22 cellular contexts compared by ENCODE assay signal in the genomic region with DNA sequence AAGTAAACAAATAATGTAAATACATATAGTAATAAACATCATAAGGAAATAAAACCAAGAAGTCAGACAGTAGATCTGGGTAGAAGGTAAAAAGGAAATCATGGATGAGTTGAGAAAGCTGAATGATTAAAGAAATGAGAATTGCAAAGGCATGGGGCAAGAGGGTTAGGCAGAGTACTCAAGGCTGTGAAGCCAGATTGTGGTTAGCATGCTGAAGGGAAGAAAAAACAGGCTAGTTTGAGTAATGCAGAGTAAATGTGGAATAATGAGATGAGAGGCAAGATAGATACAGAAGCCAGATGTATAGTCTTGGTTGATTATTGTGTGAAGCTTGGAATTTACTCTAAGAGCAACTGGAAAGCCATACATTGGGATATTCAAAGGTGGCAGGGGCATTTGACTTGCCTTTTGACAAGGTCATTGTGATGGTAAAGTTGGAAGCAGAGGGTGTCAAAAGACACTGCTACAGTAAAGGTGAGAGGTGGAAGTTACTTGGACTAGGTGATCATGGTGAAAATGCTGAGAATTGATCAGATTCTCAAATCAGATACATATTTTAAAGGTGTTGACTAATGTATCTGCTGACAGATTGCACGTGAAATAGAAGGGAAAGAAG.
DNase-seq lines count a peak whose midpoint lies in the region; ATAC-seq, FAIRE-seq and TF ChIP-seq lines count a peak whose summit lies in the region.
"Had no signal": no experiment of that assay in that cellular context is flagged by ENCODE, and none has a peak within 500 bp of the region (broad histone marks: within the 10 kb centered on the region; RNA-seq: fewer than 3 reads in every experiment).

No MANE protein-coding gene starts in this region.

- H3K27ac ChIP-seq in GM23338 (ENCODE audit: low read depth) (no peak overlapping the region; the same call in 1 of the 2 replicates), SK-N-SH (ENCODE audit: low read depth in 2 of 2, low read length in 1 of 2) (no peak overlapping the region)
- H3K27ac ChIP-seq: GM23248, KMS-11, Peyer's patch, SJSA1 had no signal

- H3F3A ChIP-seq in GM23338 (replicated peaks; ENCODE audit: low read depth) (no peaks in the 10 kb centered on the region), SK-N-SH (replicated peaks; ENCODE audit: insufficient read depth) (no peaks in the 10 kb centered on the region)

- no peak for FAIRE-seq in RCC 7860 (lab: Jason Lieb, UNC)
- FAIRE-seq: A204.1 had no signal

- H3K9me3 ChIP-seq in SK-N-SH (no peaks in the 10 kb centered on the region), BE2C (no peaks in the 10 kb centered on the region)
- H3K9me3 ChIP-seq: Peyer's patch, SJSA1 had no signal

- H2AFZ ChIP-seq in GM23338: no peak overlapping the region
- no peak overlapping the region for H2AFZ ChIP-seq in SK-N-SH (ENCODE audit: low read depth)
- H2AFZ ChIP-seq: GM23248 had no signal

- no peaks in the 10 kb centered on the region for H3K36me3 Mint-ChIP-seq in GM23338 (ENCODE audit: low read depth)

- POLR2A ChIA-PET in SK-N-SH (lab: Yijun Ruan, JAX): no interaction called here

- no peaks in the 10 kb centered on the region for H3K36me3 ChIP-seq in GM23338 (ENCODE audit: insufficient read depth)
- no peaks in the 10 kb centered on the region for H3K36me3 ChIP-seq in SK-N-SH (replicated peaks in 1 of 2; ENCODE audit: control insufficient read depth in 1 of 2, insufficient read depth in 2 of 2, low read length in 1 of 2)
- no peaks in the 10 kb centered on the region for H3K36me3 ChIP-seq in BE2C
- H3K36me3 ChIP-seq: Peyer's patch, SJSA1 had no signal

- ATAC-seq in GM23338: peak; percentile 60; the same call in 2 of the 3 replicates
- ATAC-seq: HCT116, Right ventricle myocardium inferior had no signal

- H3K4me2 ChIP-seq in GM23338 (0 out of 2 replicates have a peak overlapping the region, but pooled peaks have one; percentile 37), SK-N-SH (no peak overlapping the region)
- H3K4me2 ChIP-seq: KMS-11 had no signal

- CTCF ChIA-PET in SK-N-SH (lab: Yijun Ruan, JAX): no interaction called here

- WGBS in SK-N-SH (ENCODE audit: low lambda C conversion rate): 74% methylated on average over 1 of the region's 1 CpG

- H3K27me3 ChIP-seq in GM23338 (ENCODE audit: insufficient read depth): no peaks in the 10 kb centered on the region
- H3K27me3 ChIP-seq in SK-N-SH (ENCODE audit: insufficient read depth): no peaks in the 10 kb centered on the region
- H3K27me3 ChIP-seq in BE2C: no peaks in the 10 kb centered on the region
- H3K27me3 ChIP-seq: Peyer's patch, SJSA1 had no signal

- H3K9ac ChIP-seq in SK-N-SH: no peak overlapping the region
- H3K9ac ChIP-seq: GM23248, KMS-11 had no signal

- H3K4me1 ChIP-seq in GM23338 (ENCODE audit: insufficient read depth) (peaks cover 16% of the 10 kb centered on the region), SK-N-SH (ENCODE audit: control insufficient read depth in 1 of 2, insufficient read depth in 2 of 2, low read depth in 1 of 2, low read length in 1 of 2) (no peaks in the 10 kb centered on the region; a peak in 1 of 4 replicates), BE2C (no peaks in the 10 kb centered on the region)
- H3K4me1 ChIP-seq: Peyer's patch, SJSA1 had no signal

- H3K9me2 ChIP-seq in GM23338 (ENCODE audit: insufficient read depth): no peaks in the 10 kb centered on the region; the same call in 1 of the 2 replicates
- no peaks in the 10 kb centered on the region for H3K9me2 ChIP-seq in SK-N-SH

- peaks cover 4% of the 10 kb centered on the region for H3K27me3 Mint-ChIP-seq in GM23338 (ENCODE audit: insufficient read depth, low read depth, poor library complexity)
- H3K27me3 Mint-ChIP-seq: B cell had no signal

- peaks cover 18% of the 10 kb centered on the region for H3K4me1 Mint-ChIP-seq in GM23338
- H3K4me1 Mint-ChIP-seq: B cell had no signal

- no peak overlapping the region for H3K4me3 Mint-ChIP-seq in GM23338
- H3K4me3 Mint-ChIP-seq: B cell had no signal

- TF ChIP-seq EP300 in SK-N-SH (IDR thresholded peaks at IDR 0.05; ENCODE audit: borderline replicate concordance in 1 of 2, low read depth in 1 of 2, low read length in 1 of 2): no peak

- TF ChIP-seq RAD21 in SK-N-SH (IDR thresholded peaks at IDR 0.05; ENCODE audit: low read length): no peak

- DNase-seq in GM23338 (ENCODE audit: low spot score) (peak; percentile 30), SK-N-SH (peak; percentile 29), astrocyte of the hippocampus (ENCODE audit: low read depth, low spot score) (peak; percentile 46), iris pigment epithelial cell (ENCODE audit: low read depth) (peak; percentile 50), BE2C (no peak), RCC 7860 (ENCODE audit: low spot score) (no peak)
- no peak for DNase-seq in activated CD8-positive, alpha-beta memory T cell treated with anti-CD3 and anti-CD28 coated beads, Interleukin-2, amount 50 U/mL, for 4 hours
- DNase-seq: DMS79 treated with DMSO at 0.1 percent for 48 hours, GM23248, IMR-90, NCI-H1694, NCI-H2081 treated with DMSO at 0.1 percent for 48 hours, NCI-H2171 treated with DMSO at 0.1 percent for 48 hours, NCI-H524 treated with DMSO at 0.1 percent for 48 hours, NCI-H82, Peyer's patch had no signal

- H3K9me3 Mint-ChIP-seq in GM23338: no peaks in the 10 kb centered on the region; the same call in 2 of the 3 replicates

- H3K27ac Mint-ChIP-seq in GM23338: no peak overlapping the region; the same call in 1 of the 2 replicates
- H3K27ac Mint-ChIP-seq: B cell had no signal

- no peak overlapping the region for H3K4me3 ChIP-seq in GM23338
- H3K4me3 ChIP-seq in SK-N-SH (ENCODE audit: low read depth in 2 of 2, low read length in 1 of 2): no peak overlapping the region
- no peak overlapping the region for H3K4me3 ChIP-seq in BE2C (ENCODE audit: low read depth, low read length)
- H3K4me3 ChIP-seq: GM23248, Peyer's patch, SJSA1 had no signal

- no peaks in the 10 kb centered on the region for H3K79me2 ChIP-seq in GM23338 (replicated peaks; ENCODE audit: insufficient read depth)
- H3K79me2 ChIP-seq in SK-N-SH (ENCODE audit: insufficient read depth): no peaks in the 10 kb centered on the region

- H4K20me1 ChIP-seq in GM23338 (replicated peaks; ENCODE audit: insufficient read depth) (no peaks in the 10 kb centered on the region), SK-N-SH (ENCODE audit: insufficient read depth) (no peaks in the 10 kb centered on the region)

- no peak for TF ChIP-seq CTCF in GM23338 (conservative IDR thresholded peaks at IDR 0.05; ENCODE audit: low read depth in 2 of 2)
- TF ChIP-seq CTCF in SK-N-SH (IDR thresholded peaks at IDR 0.05): no peak
- no peak for TF ChIP-seq CTCF in BE2C (IDR thresholded peaks at IDR 0.05; ENCODE audit: low read depth, low read length)

TF ChIP-seq in GM23338, 12 proteins besides CTCF, POLR2A, EP300 and RAD21 (continues in another document):
- TF ChIP-seq EZH2 (IDR thresholded peaks at IDR 0.05; ENCODE audit: low read depth, unreplicated experiment) (no peak), ZNF331 (CRISPR knock-in tag; IDR thresholded peaks at IDR 0.05; ENCODE audit: low read depth) (no peak)
- TF ChIP-seq, protein P1, sequence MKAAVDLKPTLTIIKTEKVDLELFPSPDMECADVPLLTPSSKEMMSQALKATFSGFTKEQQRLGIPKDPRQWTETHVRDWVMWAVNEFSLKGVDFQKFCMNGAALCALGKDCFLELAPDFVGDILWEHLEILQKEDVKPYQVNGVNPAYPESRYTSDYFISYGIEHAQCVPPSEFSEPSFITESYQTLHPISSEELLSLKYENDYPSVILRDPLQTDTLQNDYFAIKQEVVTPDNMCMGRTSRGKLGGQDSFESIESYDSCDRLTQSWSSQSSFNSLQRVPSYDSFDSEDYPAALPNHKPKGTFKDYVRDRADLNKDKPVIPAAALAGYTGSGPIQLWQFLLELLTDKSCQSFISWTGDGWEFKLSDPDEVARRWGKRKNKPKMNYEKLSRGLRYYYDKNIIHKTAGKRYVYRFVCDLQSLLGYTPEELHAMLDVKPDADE (IDR thresholded peaks at IDR 0.05): no peak

TF ChIP-seq in SK-N-SH, 30 proteins besides CTCF, POLR2A, EP300 and RAD21:
- TF ChIP-seq GATA2 (CRISPR knock-in tag; IDR thresholded peaks at IDR 0.05): peak; percentile 38
- TF ChIP-seq ELF1 (IDR thresholded peaks at IDR 0.05): no peak
- no peak for TF ChIP-seq NRF1 (IDR thresholded peaks at IDR 0.05; ENCODE audit: low read depth, low read length)
- peak; percentile 18; the same call in 1 of the 2 replicates for TF ChIP-seq TCF12 (IDR thresholded peaks at IDR 0.05)

Comparison
In these comparisons a context has a peak if more than half of its experiments do, and no peak if none do; other contexts are left out.
1. DNase-seq: peak in GM23338 (single experiment), SK-N-SH (single experiment), astrocyte of the hippocampus (single experiment) and iris pigment epithelial cell (single experiment); none in activated CD8-positive, alpha-beta memory T cell treated with anti-CD3 and anti-CD28 coated beads, Interleukin-2, amount 50 U/mL, for 4 hours (single experiment), BE2C (single experiment) and RCC 7860 (single experiment).